In the genomic region with DNA sequence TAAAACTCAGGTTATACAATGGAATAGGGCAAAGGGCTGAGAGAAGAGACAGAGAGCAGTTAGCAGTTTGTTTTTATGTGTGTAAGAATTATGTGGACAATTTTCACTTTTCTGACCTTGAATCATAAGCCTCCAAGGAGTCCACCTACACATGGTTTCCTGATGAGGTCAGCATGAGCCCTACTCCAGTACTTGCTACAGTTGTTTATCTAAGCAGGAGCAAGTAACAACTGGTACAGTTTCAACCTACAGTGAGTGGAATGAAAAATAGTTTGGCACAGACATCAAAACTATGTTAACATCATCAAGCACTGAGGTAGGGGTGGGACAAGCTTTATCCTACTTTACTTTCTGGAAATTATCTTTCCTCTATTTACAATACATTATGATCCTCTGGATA, we compare ENCODE assay signal across 17 cellular contexts.
DNase-seq lines count a peak whose midpoint lies in the region; TF ChIP-seq lines count a peak whose summit lies in the region.
"Had no signal": no experiment of that assay in that cellular context is flagged by ENCODE, and none has a peak within 500 bp of the region (broad histone marks: within the 10 kb centered on the region; RNA-seq: fewer than 3 reads in every experiment).

No MANE protein-coding gene starts in this region.

- intact Hi-C loops in MCF 10A (cut with micrococcal nuclease) (loop anchor here (5.0 kb wide), 1 partner anchor 392 kb away; no protein-coding TSS in a partner anchor), breast epithelium (cut with DNase I; ENCODE audit: low total_unique reads) (no loop called here), cardiac septum (cut with DNase I) (no loop called here)

- no peaks in the 10 kb centered on the region for H3K79me2 ChIP-seq in SK-N-SH (ENCODE audit: insufficient read depth)

- no peak for TF ChIP-seq RAD21 in SK-N-SH (IDR thresholded peaks at IDR 0.05; ENCODE audit: low read length)

- H3K4me1 Mint-ChIP-seq in MCF 10A (ENCODE audit: insufficient read depth, unreplicated experiment): peaks cover 9% of the 10 kb centered on the region

- H3F3A ChIP-seq in SK-N-SH (replicated peaks; ENCODE audit: insufficient read depth): no peaks in the 10 kb centered on the region

- in situ Hi-C loops in brain microvascular endothelial cell (cut with HindIII; ENCODE audit: low pct_ligation_motif_present, low sequenced_read_pairs): no loop called here

- H3K27me3 ChIP-seq in breast epithelium (no peaks in the 10 kb centered on the region), brain microvascular endothelial cell (replicated peaks) (no peaks in the 10 kb centered on the region), kidney epithelial cell (ENCODE audit: control insufficient read depth, insufficient read depth, low read length) (no peaks in the 10 kb centered on the region), SK-N-SH (ENCODE audit: insufficient read depth) (no peaks in the 10 kb centered on the region)
- H3K27me3 ChIP-seq: uterus had no signal

- H3K27ac Mint-ChIP-seq in MCF 10A (ENCODE audit: low read depth, unreplicated experiment): no peak overlapping the region
- H3K27ac Mint-ChIP-seq: effector memory CD8-positive, alpha-beta T cell; progenitor cell of endocrine pancreas had no signal

- H4K20me1 ChIP-seq in SK-N-SH (ENCODE audit: insufficient read depth): no peaks in the 10 kb centered on the region

- no peaks in the 10 kb centered on the region for H3K9me3 Mint-ChIP-seq in MCF 10A (ENCODE audit: unreplicated experiment)

- H3K4me1 ChIP-seq in breast epithelium (no peaks in the 10 kb centered on the region), SK-N-SH (ENCODE audit: control insufficient read depth in 1 of 2, insufficient read depth in 2 of 2, low read depth in 1 of 2, low read length in 1 of 2) (no peaks in the 10 kb centered on the region)
- H3K4me1 ChIP-seq: HAP-1, uterus had no signal

- BruUV-seq in MCF 10A (replicated peaks; lab: Mats Ljungman, UMichigan): no TSS peak

- H3K9me3 ChIP-seq in breast epithelium (peaks cover 0 to 2% of the 10 kb centered on the region in 2 donors), SK-N-SH (no peaks in the 10 kb centered on the region)
- H3K9me3 ChIP-seq: HAP-1, uterus had no signal

- H3K36me3 Mint-ChIP-seq in MCF 10A (ENCODE audit: insufficient read depth, unreplicated experiment): peaks cover 6% of the 10 kb centered on the region

- no peaks in the 10 kb centered on the region for H3K9me2 ChIP-seq in SK-N-SH

- no peak overlapping the region for H3K4me2 ChIP-seq in SK-N-SH

- POLR2A ChIA-PET in MCF 10A (lab: Yijun Ruan, JAX): no interaction called here
- POLR2A ChIA-PET in SK-N-SH (lab: Yijun Ruan, JAX): no interaction called here

- CTCF ChIA-PET in MCF 10A (lab: Yijun Ruan, JAX) (no interaction called here), SK-N-SH (lab: Yijun Ruan, JAX) (no interaction called here)

- no peak overlapping the region for H2AFZ ChIP-seq in SK-N-SH (ENCODE audit: low read depth)

- H3K27ac ChIP-seq in breast epithelium (no peak overlapping the region), brain microvascular endothelial cell (no peak overlapping the region), SK-N-SH (ENCODE audit: low read depth in 2 of 2, low read length in 1 of 2) (no peak overlapping the region)
- H3K27ac ChIP-seq: WERI-Rb-1 had no signal

- no peak for TF ChIP-seq EP300 in SK-N-SH (IDR thresholded peaks at IDR 0.05; ENCODE audit: borderline replicate concordance in 1 of 2, low read depth in 1 of 2, low read length in 1 of 2)

- TF ChIP-seq CTCF in MCF 10A (IDR thresholded peaks at IDR 0.05; ENCODE audit: unreplicated experiment): no peak
- no peak for TF ChIP-seq CTCF in breast epithelium (IDR thresholded peaks at IDR 0.05)
- no peak for TF ChIP-seq CTCF in brain microvascular endothelial cell (IDR thresholded peaks at IDR 0.05; ENCODE audit: low read depth, low read length, missing control alignments)
- peak; percentile 10 for TF ChIP-seq CTCF in kidney epithelial cell (IDR thresholded peaks at IDR 0.05; ENCODE audit: insufficient read depth, low read length, poor library complexity, severe bottlenecking)
- TF ChIP-seq CTCF in SK-N-SH (IDR thresholded peaks at IDR 0.05): no peak

- H3K9ac ChIP-seq in SK-N-SH: no peak overlapping the region

- H3K4me3 ChIP-seq in breast epithelium (no peak overlapping the region), brain microvascular endothelial cell (ENCODE audit: low read depth, low read length) (no peak overlapping the region), kidney epithelial cell (ENCODE audit: low read depth, low read length) (no peak overlapping the region), SK-N-SH (ENCODE audit: low read depth in 2 of 2, low read length in 1 of 2) (no peak overlapping the region)
- H3K4me3 ChIP-seq: HAP-1, uterus had no signal

- DNase-seq in MCF 10A (ENCODE audit: unreplicated experiment) (peak; percentile 89), breast epithelium (ENCODE audit: low spot score in 2 of 2) (no peak), brain microvascular endothelial cell (peak; percentile 70), kidney epithelial cell (ENCODE audit: low read depth) (peak; percentile 78), SK-N-SH (no peak), midbrain (lab: John Stamatoyannopoulos, UW) (no peak), cardiac septum (ENCODE audit: low spot score) (no peak), NCI-H748 treated with DMSO at 0.1 percent for 48 hours (lab: John Stamatoyannopoulos, UW) (no peak)
- DNase-seq: anterior cingulate cortex; DND-41; effector memory CD8-positive, alpha-beta T cell; NCI-H1092; NCI-H526; WERI-Rb-1 had no signal

- H3K27me3 Mint-ChIP-seq in MCF 10A (ENCODE audit: insufficient read depth, unreplicated experiment): no peaks in the 10 kb centered on the region
- H3K27me3 Mint-ChIP-seq: effector memory CD8-positive, alpha-beta T cell; progenitor cell of endocrine pancreas had no signal

- H3K4me3 Mint-ChIP-seq in MCF 10A (ENCODE audit: unreplicated experiment): no peak overlapping the region
- H3K4me3 Mint-ChIP-seq: effector memory CD8-positive, alpha-beta T cell had no signal

- H3K36me3 ChIP-seq in breast epithelium (no peaks in the 10 kb centered on the region), brain microvascular endothelial cell (replicated peaks) (no peaks in the 10 kb centered on the region), kidney epithelial cell (ENCODE audit: control insufficient read depth, insufficient read depth, low read length) (no peaks in the 10 kb centered on the region), SK-N-SH (replicated peaks in 1 of 2; ENCODE audit: control insufficient read depth in 1 of 2, insufficient read depth in 2 of 2, low read length in 1 of 2) (no peaks in the 10 kb centered on the region)
- H3K36me3 ChIP-seq: HAP-1, uterus, WERI-Rb-1 had no signal

- no peak for TF ChIP-seq POLR2A in breast epithelium (IDR thresholded peaks at IDR 0.05)

TF ChIP-seq in SK-N-SH, 30 proteins besides CTCF, POLR2A, EP300 and RAD21:
- TF ChIP-seq RFX5 (IDR thresholded peaks at IDR 0.05; ENCODE audit: low read length): no peak
- no peak for TF ChIP-seq TAF1 (IDR thresholded peaks at IDR 0.05; ENCODE audit: borderline replicate concordance, low read depth, low read length)
TF ChIP-seq in SK-N-SH: peak in this region for 0.

Comparison
In these comparisons a context has a peak if more than half of its experiments do, and no peak if none do; other contexts are left out.
1. DNase-seq: peak in MCF 10A (single experiment), brain microvascular endothelial cell (single experiment) and kidney epithelial cell (single experiment); none in breast epithelium (0 of 2), SK-N-SH (single experiment), midbrain (single experiment), cardiac septum (single experiment) and NCI-H748 treated with DMSO at 0.1 percent for 48 hours (single experiment).